Comparison of ENCODE assay signal across 11 cellular contexts in the genomic region with DNA sequence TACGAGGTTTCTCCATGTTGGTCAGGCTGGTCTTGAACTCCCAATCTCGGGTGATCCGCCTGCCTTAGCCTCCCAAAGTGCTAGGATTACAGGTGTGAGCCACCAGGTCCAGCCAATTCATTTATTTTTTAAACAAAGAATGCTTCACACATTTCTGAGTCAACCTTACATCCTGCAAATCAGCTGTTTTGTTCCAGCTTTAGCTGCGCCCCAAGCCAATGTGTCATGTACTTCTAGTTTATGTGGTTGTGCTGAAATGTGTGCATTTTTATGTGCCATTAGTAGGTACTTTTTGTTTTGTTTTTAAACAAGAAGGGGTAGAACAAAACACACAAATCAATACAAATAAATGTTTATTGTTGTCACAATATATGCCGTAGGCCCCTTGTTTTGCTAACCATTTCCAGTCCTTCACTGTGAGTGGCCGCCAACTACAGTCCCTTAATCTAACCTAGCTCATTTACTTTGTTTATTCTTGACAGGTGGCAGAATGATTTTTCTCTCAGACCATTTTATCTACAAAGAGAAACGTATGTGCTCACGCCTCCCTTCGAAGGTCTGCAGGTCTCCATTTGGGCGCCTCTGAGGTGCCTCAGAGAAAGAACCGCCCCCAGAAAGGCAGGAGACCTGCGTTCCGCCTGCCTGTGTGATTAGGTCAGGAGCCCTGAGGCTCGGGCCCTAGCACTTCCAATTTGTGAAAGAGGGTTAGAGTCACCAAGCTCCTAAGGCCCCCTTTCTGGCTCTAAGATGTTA. TPM values are rescaled to one million over a fixed set of nuclear protein-coding genes. Genes with fewer than 3 reads are reported as not detected.
A peak's percentile ranks its signal among the peaks of the same experiment; 100 is the strongest.
DNase-seq lines count a peak whose midpoint lies in the region; ATAC-seq, FAIRE-seq and TF ChIP-seq lines count a peak whose summit lies in the region.
"Had no signal": no experiment of that assay in that cellular context is flagged by ENCODE, and none has a peak within 500 bp of the region (broad histone marks: within the 10 kb centered on the region; RNA-seq: fewer than 3 reads in every experiment).

No MANE protein-coding gene starts in this region.

- no peak overlapping the region for H3K9ac ChIP-seq in HepG2 (ENCODE audit: insufficient read depth, low read depth, low read length)
- H3K9ac ChIP-seq: BLaER1 had no signal

- TF ChIP-seq POLR2A in HepG2 (IDR thresholded peaks at IDR 0.05; ENCODE audit: insufficient read depth in 1 of 2, low read depth in 2 of 2, low read length in 2 of 2) (no peak), right lobe of liver (IDR thresholded peaks at IDR 0.05) (no peak), vagina (IDR thresholded peaks at IDR 0.05) (no peak)

- POLR2A ChIA-PET in HepG2 (lab: Yijun Ruan, JAX) (interaction anchor here (1.1 kb wide), 1 partner anchor 163 kb away, joined by 4 read pairs; no protein-coding TSS in a partner anchor), RWPE1 (lab: Yijun Ruan, JAX; ENCODE audit: low non-redundant PET) (interaction anchor here (0.7 kb wide), 1 partner anchor 204 kb away, joined by 4 read pairs; no protein-coding TSS in a partner anchor)

- H3K9me2 ChIP-seq in hepatocyte (replicated peaks; ENCODE audit: insufficient read depth): no peaks in the 10 kb centered on the region

- H2AFZ ChIP-seq in HepG2 (ENCODE audit: low read length): peak overlapping the region; percentile 79
- peak overlapping the region; percentile 77 for H2AFZ ChIP-seq in hepatocyte

- H3K36me3 ChIP-seq in HepG2 (replicated peaks in 1 of 2; ENCODE audit: control insufficient read depth in 1 of 2, insufficient read depth in 2 of 2, low read length in 2 of 2) (no peaks in the 10 kb centered on the region), right lobe of liver (no peaks in the 10 kb centered on the region), hepatocyte (replicated peaks; ENCODE audit: insufficient read depth, low read depth) (no peaks in the 10 kb centered on the region), vagina (no peaks in the 10 kb centered on the region)
- H3K36me3 ChIP-seq: BLaER1, spleen had no signal

- peaks cover 0 to 5% of the 10 kb centered on the region in 2 experiments; a peak in 1 of 5 replicates for H3K27me3 ChIP-seq in HepG2 (ENCODE audit: control insufficient read depth in 1 of 2, insufficient read depth in 2 of 2, low read length in 2 of 2)
- no peaks in the 10 kb centered on the region for H3K27me3 ChIP-seq in right lobe of liver
- H3K27me3 ChIP-seq in hepatocyte: no peaks in the 10 kb centered on the region
- H3K27me3 ChIP-seq in vagina: no peaks in the 10 kb centered on the region
- H3K27me3 ChIP-seq: BLaER1 had no signal

- H3K4me3 ChIP-seq in HepG2 (replicated peaks in 1 of 3; ENCODE audit: insufficient read depth in 1 of 3, low read depth in 2 of 3, low read length in 3 of 3) (peak overlapping the region; percentile 26 to 50 (median 43); a peak in 5 of 6 replicates), right lobe of liver (no peak overlapping the region), hepatocyte (no peak overlapping the region), vagina (no peak overlapping the region)
- H3K4me3 ChIP-seq: BLaER1, spleen had no signal

- no peak for TF ChIP-seq EP300 in HepG2 (IDR thresholded peaks at IDR 0.05; ENCODE audit: low read depth in 2 of 2, low read length in 2 of 2)
- no peak for TF ChIP-seq EP300 in HepG2 (CRISPR knock-in tag; IDR thresholded peaks at IDR 0.05; ENCODE audit: borderline replicate concordance)

- H4K20me1 ChIP-seq in HepG2 (ENCODE audit: insufficient read depth, low read length): no peaks in the 10 kb centered on the region
- no peaks in the 10 kb centered on the region for H4K20me1 ChIP-seq in hepatocyte (ENCODE audit: insufficient read depth, poor library complexity, severe bottlenecking)
- H4K20me1 ChIP-seq: BLaER1 had no signal

- 38% methylated on average over 12 of the region's 14 CpGs for WGBS in HepG2 (ENCODE audit: low lambda C conversion rate)
- WGBS in right lobe of liver (ENCODE audit: insufficient coverage, low coverage, low lambda C conversion rate, missing lambda C conversion rate): 55% methylated on average over 6 of the region's 14 CpGs
- 51% methylated on average over 14 of the region's 14 CpGs for WGBS in hepatocyte (ENCODE audit: low lambda C conversion rate, missing lambda C conversion rate)

- intact Hi-C loops in HepG2 (cut with micrococcal nuclease; ENCODE audit: unreplicated experiment) (no loop called here), right lobe of liver (cut with DNase I) (no loop called here), vagina (cut with DNase I) (loop anchor here (5.0 to 10.0 kb wide), 2 partner anchors 54 to 226 kb away; no protein-coding TSS in a partner anchor)

- H3K27ac ChIP-seq in HepG2 (ENCODE audit: extremely low read length, insufficient read depth, low read length) (no peak overlapping the region), right lobe of liver (no peak overlapping the region), RWPE1 (peak overlapping the region; percentile 81), hepatocyte (peak overlapping the region; percentile 50), vagina (peak overlapping the region; percentile 53)
- H3K27ac ChIP-seq: BLaER1, spleen had no signal

- DNase-seq in HepG2 (ENCODE audit: low spot score) (no peak), right lobe of liver (no peak), RWPE1 (ENCODE audit: low spot score) (no peak), hepatocyte (ENCODE audit: low spot score) (peak; percentile 30), vagina (ENCODE audit: extremely low spot score in 2 of 2) (peak in 1 of 2 donors; percentile 42), H4 (ENCODE audit: low spot score) (no peak)
- DNase-seq: activated CD4-positive, alpha-beta T cell treated with anti-CD3 and anti-CD28 coated beads for 4 hours; spleen had no signal

- no peaks in the 10 kb centered on the region for H3K9me3 ChIP-seq in HepG2 (ENCODE audit: low read length)
- no peaks in the 10 kb centered on the region for H3K9me3 ChIP-seq in right lobe of liver
- H3K9me3 ChIP-seq in hepatocyte (ENCODE audit: low read depth): no peaks in the 10 kb centered on the region
- no peaks in the 10 kb centered on the region for H3K9me3 ChIP-seq in vagina
- H3K9me3 ChIP-seq: BLaER1, spleen had no signal

- H3K4me2 ChIP-seq in HepG2 (ENCODE audit: low read depth, low read length) (peak overlapping the region; percentile 80), hepatocyte (peak overlapping the region; percentile 69)
- H3K4me2 ChIP-seq: BLaER1 had no signal

- FAIRE-seq in HepG2 (lab: Jason Lieb, UNC): no peak

- H3K79me2 ChIP-seq in HepG2 (ENCODE audit: insufficient read depth, low read length): no peaks in the 10 kb centered on the region
- H3K79me2 ChIP-seq in hepatocyte: no peaks in the 10 kb centered on the region

- in situ Hi-C loops in HepG2 (cut with HindIII; ENCODE audit: extremely low pct_ligation_motif_present, low pct_unique_long_range_greater_than_20kb): loop anchor here (5.0 kb wide), 2 partner anchors 54 to 159 kb away; no protein-coding TSS in a partner anchor

- ATAC-seq in HepG2: peak; percentile 87
- ATAC-seq in right lobe of liver: no peak
- no peak for ATAC-seq in GM21367 (IDR thresholded peaks at IDR 0.05; ENCODE audit: unreplicated experiment)
- no peak for ATAC-seq in HG02763 (IDR thresholded peaks at IDR 0.05; ENCODE audit: unreplicated experiment)

- no peak for TF ChIP-seq RAD21 in HepG2 (CRISPR knock-in tag; IDR thresholded peaks at IDR 0.05)

- BruUV-seq in HepG2 (replicated peaks; lab: Mats Ljungman, UMichigan): no TSS peak

- TF ChIP-seq CTCF in HepG2 (CRISPR knock-in tag; IDR thresholded peaks at IDR 0.05): no peak
- no peak for TF ChIP-seq CTCF in right lobe of liver (IDR thresholded peaks at IDR 0.05)
- TF ChIP-seq CTCF in RWPE1 (conservative IDR thresholded peaks at IDR 0.05; ENCODE audit: low read depth): no peak
- no peak for TF ChIP-seq CTCF in hepatocyte (IDR thresholded peaks at IDR 0.05; ENCODE audit: poor library complexity)
- no peak for TF ChIP-seq CTCF in vagina (IDR thresholded peaks at IDR 0.05)

- CTCF ChIA-PET in HepG2 (lab: Yijun Ruan, JAX; ENCODE audit: low intra/inter-chr PET ratio, low total read pairs): interaction anchor here (1.6 to 2.1 kb wide), 2 partner anchors 53 to 163 kb away, joined by 11 to 16 read pairs; no protein-coding TSS in a partner anchor
- CTCF ChIA-PET in RWPE1 (lab: Yijun Ruan, JAX): interaction anchor here (0.6 to 1.5 kb wide), 8 partner anchors 45 to 802 kb away, joined by 3 to 11 read pairs (median 3); no protein-coding TSS in a partner anchor

- 0 out of 2 replicates have a peak, but pooled peaks cover 5% of the 10 kb centered on the region for H3K4me1 ChIP-seq in HepG2 (ENCODE audit: insufficient read depth, low read length)
- H3K4me1 ChIP-seq in right lobe of liver: peaks cover 0 to 3% (median 0%) of the 10 kb centered on the region in 4 donors
- H3K4me1 ChIP-seq in hepatocyte (ENCODE audit: insufficient read depth): peaks cover 4% of the 10 kb centered on the region
- H3K4me1 ChIP-seq in vagina: peaks cover 7% of the 10 kb centered on the region
- H3K4me1 ChIP-seq: BLaER1 had no signal

RNA-seq across cellular contexts. Expression of gene CASQ2, which starts 2.8 kb away (rescaled TPM):
- not detected in 2 replicates for total RNA-seq in HepG2 (2016; rRNA removed; fragmentation: Illumina TruSeq; extraction: Trizol)
- not detected in 2 replicates for total RNA-seq in HepG2 (2016; cell fraction: cytosol; rRNA removed; fragmentation: Illumina TruSeq; extraction: Trizol; ENCODE audit: low read depth)
- total RNA-seq in HepG2 (2016; cell fraction: insoluble cytoplasmic fraction; rRNA removed; fragmentation: Illumina TruSeq; extraction: Trizol): not detected in 2 replicates
- not detected in 2 replicates for total RNA-seq in HepG2 (2016; cell fraction: membrane; rRNA removed; fragmentation: Illumina TruSeq; extraction: Trizol)
- not detected in 2 replicates for total RNA-seq in HepG2 (2016; cell fraction: nucleus; rRNA removed; fragmentation: Illumina TruSeq; extraction: Trizol)
- polyA plus RNA-seq in HepG2 (2011; rRNA removed): 0.05 TPM in 1 of 2 replicates, not detected in the other
- 0.03 TPM in 1 of 2 replicates, not detected in the other for polyA plus RNA-seq in HepG2 (2011; cell fraction: cytosol; rRNA removed)
- not detected in 2 replicates for polyA plus RNA-seq in HepG2 (2011; cell fraction: nucleus; rRNA removed)
- polyA plus RNA-seq in HepG2 (2012): 0.05 TPM in 1 of 2 replicates, not detected in the other
- polyA plus RNA-seq in HepG2 (2016; cell fraction: cytosol; fragmentation: Illumina TruSeq; extraction: Trizol; ENCODE audit: low read depth): not detected in 2 replicates
- polyA plus RNA-seq in HepG2 (2016; cell fraction: insoluble cytoplasmic fraction; fragmentation: Illumina TruSeq; extraction: Trizol; ENCODE audit: low read depth): not detected in 2 replicates
- not detected in 2 replicates for polyA plus RNA-seq in HepG2 (2016; cell fraction: membrane; fragmentation: Illumina TruSeq; extraction: Trizol; ENCODE audit: low read depth)
- polyA plus RNA-seq in HepG2 (2016; cell fraction: nucleus; fragmentation: Illumina TruSeq; extraction: Trizol; ENCODE audit: insufficient read depth, low read depth): not detected in 2 replicates
- not detected in 2 replicates for polyA minus RNA-seq in HepG2 (2011; rRNA and poly(A)+ RNA removed; ENCODE audit: low replicate concordance)
- polyA minus RNA-seq in HepG2 (2011; cell fraction: cytosol; rRNA and poly(A)+ RNA removed): not detected in 2 replicates
- not detected in 2 replicates for polyA minus RNA-seq in HepG2 (2011; cell fraction: nucleus; rRNA and poly(A)+ RNA removed)
- total RNA-seq in right lobe of liver: under 1 TPM in 4 of 6 experiments, not detected in 2; 0.09 to 0.44 (median 0.21) TPM
- total RNA-seq in hepatocyte: 0.08 TPM in 1 of 2 replicates, not detected in the other
- polyA plus RNA-seq in hepatocyte: not detected in 2 replicates
- total RNA-seq in vagina: 3.2 TPM
- total RNA-seq in H4 (2014; rRNA removed; shearing (Covaris generic)): not detected in 2 replicates

Comparison
In these comparisons a context has a peak if more than half of its experiments do, and no peak if none do; other contexts are left out.
1. H3K4me3 ChIP-seq: peak in HepG2 (3 of 3); none in right lobe of liver (0 of 3), hepatocyte (single experiment) and vagina (0 of 2).
2. H3K27ac ChIP-seq: peak in RWPE1 (single experiment), hepatocyte (single experiment) and vagina (single experiment); none in HepG2 (single experiment) and right lobe of liver (0 of 3).